Comparison of ENCODE assay signal across 8 cellular contexts in the genomic region with DNA sequence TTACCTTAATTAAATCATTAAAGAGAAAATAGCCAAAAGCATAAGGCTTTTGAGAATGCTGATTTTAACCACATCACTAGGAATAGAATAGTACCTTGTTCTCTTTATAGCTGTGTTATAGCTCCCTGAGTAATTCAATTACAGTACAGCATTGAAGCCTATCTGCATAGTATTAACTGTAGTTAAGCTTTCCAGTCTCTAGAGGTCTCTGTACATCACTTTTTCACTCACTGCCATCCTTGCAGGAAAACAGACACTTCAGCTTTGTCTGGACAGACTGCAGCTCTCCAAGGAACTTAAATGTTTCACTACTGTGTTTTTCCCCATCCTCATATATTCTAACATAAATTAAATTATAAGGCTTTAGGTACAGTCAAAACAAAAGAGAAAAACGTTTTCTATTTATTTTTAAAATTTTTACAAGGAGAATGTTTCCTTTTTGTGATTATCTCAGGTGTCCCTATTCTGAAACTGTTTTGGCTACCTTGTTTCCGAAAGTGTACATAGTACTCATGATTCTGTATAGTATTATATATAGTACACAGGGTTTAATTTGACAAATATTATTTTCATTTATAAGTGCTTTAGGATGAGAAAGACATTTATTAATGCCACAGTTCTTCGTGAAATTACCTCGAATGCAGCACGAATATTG.
DNase-seq lines count a peak whose midpoint lies in the region; ATAC-seq and TF ChIP-seq lines count a peak whose summit lies in the region.

No MANE protein-coding gene starts in this region.

- peak overlapping the region; percentile 96 for H2AFZ ChIP-seq in HCT116 (ENCODE audit: low read depth, low read length, poor library complexity, severe bottlenecking)
- no peak overlapping the region for H2AFZ ChIP-seq in Loucy (ENCODE audit: low read length)

- no peaks in the 10 kb centered on the region for H3K27me3 Mint-ChIP-seq in activated CD4-positive, alpha-beta T cell treated with anti-CD3 and anti-CD28 coated beads, Interleukin-2, amount 10 ng/mL, durations not matched to agents 7 days and 5 days

- DNase-seq in GM04503 (ENCODE audit: low read depth) (peak; percentile 45), HCT116 (ENCODE audit: low read depth, low spot score) (peak; percentile 53), RPMI8226 (peak; percentile 33), fibroblast of gingiva (ENCODE audit: low read depth) (peak; percentile 72), non-pigmented ciliary epithelial cell (ENCODE audit: low read depth) (peak; percentile 44), MV-4-11 (lab: John Stamatoyannopoulos, UW) (no peak)
- no peak for DNase-seq in activated CD4-positive, alpha-beta T cell treated with anti-CD3 and anti-CD28 coated beads, Interleukin-2, amount 10 ng/mL, durations not matched to agents 7 days and 5 days

- H3K4me1 ChIP-seq in HCT116 (ENCODE audit: control insufficient read depth in 1 of 2, insufficient read depth in 2 of 2, low read length in 2 of 2) (no peaks in the 10 kb centered on the region), Loucy (ENCODE audit: insufficient read depth, low read length, poor library complexity, severe bottlenecking) (no peaks in the 10 kb centered on the region)

- no peak overlapping the region for H3K27ac ChIP-seq in HCT116 (ENCODE audit: low read depth, low read length)

- no peaks in the 10 kb centered on the region for H3K36me3 ChIP-seq in HCT116 (ENCODE audit: control insufficient read depth in 1 of 2, insufficient read depth in 2 of 2, low read length in 2 of 2)
- H3K36me3 ChIP-seq in Loucy (ENCODE audit: insufficient read depth, low read length) = no peaks in the 10 kb centered on the region

- POLR2A ChIA-PET in HCT116 (lab: Charles Lee) = interaction anchor here (0.8 kb wide), 1 partner anchor 966 kb away, joined by 5 read pairs; no protein-coding TSS in a partner anchor
- POLR2A ChIA-PET in activated CD4-positive, alpha-beta T cell treated with anti-CD3 and anti-CD28 coated beads, Interleukin-2, amount 10 ng/mL, durations not matched to agents 7 days and 5 days (lab: Charles Lee) = no interaction called here

- CTCF ChIA-PET in HCT116 (lab: Charles Lee) = interaction anchor here (0.6 to 2.3 kb wide), 19 partner anchors 8 to 1452 kb away, joined by 3 to 12 read pairs (median 3); no protein-coding TSS in a partner anchor
- CTCF ChIA-PET in activated CD4-positive, alpha-beta T cell treated with anti-CD3 and anti-CD28 coated beads, Interleukin-2, amount 10 ng/mL, durations not matched to agents 7 days and 5 days (lab: Charles Lee) = no interaction called here

- TF ChIP-seq RAD21 in HCT116 (IDR thresholded peaks at IDR 0.05; ENCODE audit: low read depth) = peak; percentile 77

- RAD21 ChIA-PET in HCT116 (lab: Charles Lee; ENCODE audit: low non-redundant PET in 1 of 2, low total read pairs in 2 of 2, uncharacterized antibody in 2 of 2, unreplicated experiment in 2 of 2) = no interaction called here

- no peaks in the 10 kb centered on the region for H3K79me2 ChIP-seq in HCT116 (ENCODE audit: insufficient read depth, low read length)
- H3K79me2 ChIP-seq in Loucy (ENCODE audit: insufficient read depth, low read length) = no peaks in the 10 kb centered on the region

- H3K4me2 ChIP-seq in HCT116 (ENCODE audit: low read length) = peak overlapping the region; percentile 69
- H3K4me2 ChIP-seq in Loucy (ENCODE audit: low read depth, low read length, poor library complexity, severe bottlenecking) = no peak overlapping the region

- no peaks in the 10 kb centered on the region for H3K4me1 Mint-ChIP-seq in activated CD4-positive, alpha-beta T cell treated with anti-CD3 and anti-CD28 coated beads, Interleukin-2, amount 10 ng/mL, durations not matched to agents 7 days and 5 days

- H3K36me3 Mint-ChIP-seq in activated CD4-positive, alpha-beta T cell treated with anti-CD3 and anti-CD28 coated beads, Interleukin-2, amount 10 ng/mL, durations not matched to agents 7 days and 5 days (ENCODE audit: low read depth) = no peaks in the 10 kb centered on the region

- H3K9me2 ChIP-seq in HCT116 (ENCODE audit: insufficient read depth) = no peaks in the 10 kb centered on the region
- H3K9me2 ChIP-seq in Loucy (replicated peaks; ENCODE audit: low read depth, low read length) = no peaks in the 10 kb centered on the region

- H3K9ac ChIP-seq in HCT116 (ENCODE audit: low read length) (peak overlapping the region; percentile 12; the same call in 1 of the 2 replicates), Loucy (ENCODE audit: low read depth, low read length, poor library complexity, severe bottlenecking) (no peak overlapping the region)

- BruUV-seq in HCT116 (replicated peaks; lab: Mats Ljungman, UMichigan) = no TSS peak

- H3K9me3 ChIP-seq in HCT116 (ENCODE audit: control insufficient read depth in 1 of 2, insufficient read depth in 1 of 2, low read depth in 1 of 2, low read length in 2 of 2) (no peaks in the 10 kb centered on the region), Loucy (ENCODE audit: insufficient read depth, low read depth, low read length) (no peaks in the 10 kb centered on the region)

- TF ChIP-seq CTCF in HCT116 (IDR thresholded peaks at IDR 0.05 in 2 of 3, conservative IDR thresholded peaks at IDR 0.05 in 1 of 3; ENCODE audit: borderline replicate concordance in 1 of 3, insufficient read depth in 1 of 3, low read depth in 2 of 3, low read length in 2 of 3) = peak; percentile 40 to 63 (median 47)
- peak; percentile 71 for TF ChIP-seq CTCF in Loucy (conservative IDR thresholded peaks at IDR 0.05; ENCODE audit: low read length)

- no peak overlapping the region for H3K4me3 Mint-ChIP-seq in activated CD4-positive, alpha-beta T cell treated with anti-CD3 and anti-CD28 coated beads, Interleukin-2, amount 10 ng/mL, durations not matched to agents 7 days and 5 days

- no peak overlapping the region for H3K27ac Mint-ChIP-seq in activated CD4-positive, alpha-beta T cell treated with anti-CD3 and anti-CD28 coated beads, Interleukin-2, amount 10 ng/mL, durations not matched to agents 7 days and 5 days

- H4K20me1 ChIP-seq in HCT116 (ENCODE audit: insufficient read depth) (no peaks in the 10 kb centered on the region), Loucy (ENCODE audit: insufficient read depth, low read length, poor library complexity, severe bottlenecking) (no peaks in the 10 kb centered on the region)

- peak overlapping the region; percentile 40 to 51 for H3K4me3 ChIP-seq in HCT116 (replicated peaks in 1 of 2; ENCODE audit: low read depth in 1 of 2, low read length in 2 of 2)
- H3K4me3 ChIP-seq in Loucy (ENCODE audit: low read length, poor library complexity, severe bottlenecking) = no peak overlapping the region

- peak; percentile 97 for ATAC-seq in HCT116

- intact Hi-C loops in HCT116 (cut with micrococcal nuclease) = loop anchor here (5.0 to 10.0 kb wide), 4 partner anchors 490 to 1560 kb away; no protein-coding TSS in a partner anchor

- H3F3A ChIP-seq in Loucy (ENCODE audit: low read depth) = no peaks in the 10 kb centered on the region

- TF ChIP-seq POLR2A in HCT116 (IDR thresholded peaks at IDR 0.05; ENCODE audit: borderline replicate concordance, extremely low read depth, insufficient read depth, insufficient read length) = no peak

- H3K9me3 Mint-ChIP-seq in activated CD4-positive, alpha-beta T cell treated with anti-CD3 and anti-CD28 coated beads, Interleukin-2, amount 10 ng/mL, durations not matched to agents 7 days and 5 days = no peaks in the 10 kb centered on the region

- no peaks in the 10 kb centered on the region for H3K27me3 ChIP-seq in HCT116 (ENCODE audit: insufficient read depth, low read length)
- no peaks in the 10 kb centered on the region for H3K27me3 ChIP-seq in Loucy (ENCODE audit: insufficient read depth, low read length, poor library complexity, severe bottlenecking)

TF ChIP-seq in HCT116, 20 proteins besides CTCF, POLR2A, EP300 and RAD21:
- TF ChIP-seq POLR2AphosphoS5 (IDR thresholded peaks at IDR 0.05; ENCODE audit: low read depth, low read length) (no peak), CBX3 (IDR thresholded peaks at IDR 0.05; ENCODE audit: low read depth) (no peak), SIN3A (IDR thresholded peaks at IDR 0.05; ENCODE audit: low read depth) (no peak), TCF7L2 (IDR thresholded peaks at IDR 0.05; ENCODE audit: borderline replicate concordance, extremely low read depth, insufficient read depth, insufficient read length) (no peak)
- TF ChIP-seq, protein P1, sequence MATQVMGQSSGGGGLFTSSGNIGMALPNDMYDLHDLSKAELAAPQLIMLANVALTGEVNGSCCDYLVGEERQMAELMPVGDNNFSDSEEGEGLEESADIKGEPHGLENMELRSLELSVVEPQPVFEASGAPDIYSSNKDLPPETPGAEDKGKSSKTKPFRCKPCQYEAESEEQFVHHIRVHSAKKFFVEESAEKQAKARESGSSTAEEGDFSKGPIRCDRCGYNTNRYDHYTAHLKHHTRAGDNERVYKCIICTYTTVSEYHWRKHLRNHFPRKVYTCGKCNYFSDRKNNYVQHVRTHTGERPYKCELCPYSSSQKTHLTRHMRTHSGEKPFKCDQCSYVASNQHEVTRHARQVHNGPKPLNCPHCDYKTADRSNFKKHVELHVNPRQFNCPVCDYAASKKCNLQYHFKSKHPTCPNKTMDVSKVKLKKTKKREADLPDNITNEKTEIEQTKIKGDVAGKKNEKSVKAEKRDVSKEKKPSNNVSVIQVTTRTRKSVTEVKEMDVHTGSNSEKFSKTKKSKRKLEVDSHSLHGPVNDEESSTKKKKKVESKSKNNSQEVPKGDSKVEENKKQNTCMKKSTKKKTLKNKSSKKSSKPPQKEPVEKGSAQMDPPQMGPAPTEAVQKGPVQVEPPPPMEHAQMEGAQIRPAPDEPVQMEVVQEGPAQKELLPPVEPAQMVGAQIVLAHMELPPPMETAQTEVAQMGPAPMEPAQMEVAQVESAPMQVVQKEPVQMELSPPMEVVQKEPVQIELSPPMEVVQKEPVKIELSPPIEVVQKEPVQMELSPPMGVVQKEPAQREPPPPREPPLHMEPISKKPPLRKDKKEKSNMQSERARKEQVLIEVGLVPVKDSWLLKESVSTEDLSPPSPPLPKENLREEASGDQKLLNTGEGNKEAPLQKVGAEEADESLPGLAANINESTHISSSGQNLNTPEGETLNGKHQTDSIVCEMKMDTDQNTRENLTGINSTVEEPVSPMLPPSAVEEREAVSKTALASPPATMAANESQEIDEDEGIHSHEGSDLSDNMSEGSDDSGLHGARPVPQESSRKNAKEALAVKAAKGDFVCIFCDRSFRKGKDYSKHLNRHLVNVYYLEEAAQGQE (IDR thresholded peaks at IDR 0.05; ENCODE audit: low read depth) = no peak
- TF ChIP-seq, protein P2, sequence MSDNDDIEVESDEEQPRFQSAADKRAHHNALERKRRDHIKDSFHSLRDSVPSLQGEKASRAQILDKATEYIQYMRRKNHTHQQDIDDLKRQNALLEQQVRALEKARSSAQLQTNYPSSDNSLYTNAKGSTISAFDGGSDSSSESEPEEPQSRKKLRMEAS (IDR thresholded peaks at IDR 0.05) = 0 out of 2 replicates have a peak, but pooled peaks have one; percentile 3

Comparison
In these comparisons a context has a peak if more than half of its experiments do, and no peak if none do; other contexts are left out.
1. DNase-seq: peak in GM04503 (single experiment), HCT116 (single experiment), RPMI8226 (single experiment), fibroblast of gingiva (single experiment) and non-pigmented ciliary epithelial cell (single experiment); none in activated CD4-positive, alpha-beta T cell treated with anti-CD3 and anti-CD28 coated beads, Interleukin-2, amount 10 ng/mL, durations not matched to agents 7 days and 5 days (single experiment) and MV-4-11 (single experiment).